ENCODE assay signal across 1 cellular context in genomic region chr1:46508760-46509159, GRCh38.
TF ChIP-seq lines count a peak whose summit lies in the region.

No MANE protein-coding gene starts in this region.

TF ChIP-seq in SK-N-SH treated with all-trans-retinoic acid at 6 μM for 48 hours, 23 proteins besides CTCF, POLR2A, EP300 and RAD21 (continued from another document):
- TF ChIP-seq CSRNP3 (CRISPR knock-in tag; IDR thresholded peaks at IDR 0.05), result no peak
- no peak for TF ChIP-seq TSHZ2 (CRISPR knock-in tag; IDR thresholded peaks at IDR 0.05)
- TF ChIP-seq BACH2 (CRISPR knock-in tag; IDR thresholded peaks at IDR 0.05; ENCODE audit: borderline replicate concordance), result no peak
